8 cellular contexts compared by ENCODE assay signal in the genomic region with DNA sequence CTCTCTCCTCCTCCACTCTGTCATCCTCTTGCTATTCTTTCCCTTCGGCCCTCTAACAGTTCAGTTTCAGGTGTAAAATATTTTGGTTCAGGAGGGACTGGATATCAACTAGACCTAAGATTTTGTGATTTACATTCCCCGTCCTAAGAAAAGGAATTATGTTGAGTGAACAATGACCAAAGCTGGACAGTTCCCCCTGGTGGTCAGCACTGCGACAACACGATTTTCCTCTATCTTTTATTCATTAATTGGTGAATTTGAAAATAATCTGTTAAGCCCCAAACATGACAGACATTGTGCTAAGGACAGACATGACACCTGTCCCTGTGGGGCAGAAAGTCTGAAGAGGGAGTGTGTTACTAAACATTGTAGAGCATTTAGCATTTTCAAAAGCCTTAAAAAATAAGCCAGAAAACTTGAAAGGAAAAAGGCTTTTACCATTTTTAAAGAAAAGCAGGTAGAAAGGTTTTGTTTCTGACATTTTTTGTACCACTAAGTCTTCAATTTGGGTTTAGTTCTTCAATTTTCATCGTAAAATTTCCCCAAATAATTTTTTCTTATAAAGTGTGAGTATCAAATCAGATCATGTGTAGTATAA. TPM values are rescaled to one million over a fixed set of nuclear protein-coding genes. Genes with fewer than 3 reads are reported as not detected.
DNase-seq lines count a peak whose midpoint lies in the region; ATAC-seq and TF ChIP-seq lines count a peak whose summit lies in the region.

No MANE protein-coding gene starts in this region.

- H3K27me3 Mint-ChIP-seq in type B pancreatic cell (peaks cover 10% of the 10 kb centered on the region), natural killer cell (ENCODE audit: low read depth in 2 of 2) (peaks cover 2 to 4% of the 10 kb centered on the region in 2 donors)

- H3K4me1 Mint-ChIP-seq in type B pancreatic cell (ENCODE audit: unreplicated experiment) (peaks cover 28% of the 10 kb centered on the region), natural killer cell (peaks cover 0 to 6% of the 10 kb centered on the region in 2 donors)

- H3K36me3 Mint-ChIP-seq in type B pancreatic cell (peaks cover 16% of the 10 kb centered on the region), natural killer cell (no peaks in the 10 kb centered on the region)

- intact Hi-C loops in ascending aorta (cut with DNase I): loop anchor here (2.0 kb wide), 1 partner anchor 118 kb away; no protein-coding TSS in a partner anchor
- intact Hi-C loops in natural killer cell (cut with micrococcal nuclease): no loop called here

- peaks cover 10 to 25% of the 10 kb centered on the region in 2 donors for H3K36me3 ChIP-seq in ascending aorta

- H3K27me3 ChIP-seq in ascending aorta: no peaks in the 10 kb centered on the region

- H3K9me3 Mint-ChIP-seq in type B pancreatic cell (peaks cover 5% of the 10 kb centered on the region), natural killer cell (no peaks in the 10 kb centered on the region)

- no peak overlapping the region for H3K4me3 ChIP-seq in ascending aorta

- no peaks in the 10 kb centered on the region for H3K9me3 ChIP-seq in ascending aorta

- TF ChIP-seq CTCF in ascending aorta (IDR thresholded peaks at IDR 0.05): peak; percentile 48 to 71 (median 53)
- TF ChIP-seq CTCF in type B pancreatic cell (conservative IDR thresholded peaks at IDR 0.05): peak; percentile 89
- TF ChIP-seq CTCF in natural killer cell (IDR thresholded peaks at IDR 0.05): no peak

- ATAC-seq in natural killer cell (no peak), GM18868 (IDR thresholded peaks at IDR 0.05; ENCODE audit: unreplicated experiment) (no peak)

- peak; percentile 41 for DNase-seq in NCI-H2107 treated with DMSO at 0.1 percent for 48 hours (lab: John Stamatoyannopoulos, UW; ENCODE audit: unreplicated experiment)
- no peak for DNase-seq in NCI-H2107 (lab: John Stamatoyannopoulos, UW)
- peak; percentile 47 for DNase-seq in NCI-H1105 treated with DMSO at 0.1 percent for 48 hours (lab: John Stamatoyannopoulos, UW)
- no peak for DNase-seq in ascending aorta (ENCODE audit: low spot score in 2 of 2)
- peak; percentile 72 for DNase-seq in inferior parietal cortex (ENCODE audit: extremely low spot score)
- DNase-seq in type B pancreatic cell (ENCODE audit: extremely low spot score, unreplicated experiment): no peak
- no peak for DNase-seq in natural killer cell

- H3K27ac Mint-ChIP-seq in type B pancreatic cell (peak overlapping the region; percentile 20), natural killer cell (no peak overlapping the region)

- H3K4me3 Mint-ChIP-seq in type B pancreatic cell (peak overlapping the region; percentile 35), natural killer cell (no peak overlapping the region)

- H3K27ac ChIP-seq in ascending aorta: no peak overlapping the region

- no peaks in the 10 kb centered on the region for H3K4me1 ChIP-seq in ascending aorta

RNA-seq across cellular contexts. Expression of a gene that starts 28.4 kb away (rescaled TPM):
- 22.2 TPM for total RNA-seq in ascending aorta
- total RNA-seq in type B pancreatic cell (ENCODE audit: low replicate concordance): not detected in 2 replicates
- not detected for total RNA-seq in natural killer cell

RNA-seq across cellular contexts. Expression of a gene that starts 59.3 kb away (rescaled TPM):
- total RNA-seq in ascending aorta (23.4 TPM), type B pancreatic cell (ENCODE audit: low replicate concordance) (4.3 and 15.7 TPM in 2 replicates), natural killer cell (1 to 10 TPM; 1.8 to 4.5 (median 3.0) TPM)

Comparison
In these comparisons a context has a peak if more than half of its experiments do, and no peak if none do; other contexts are left out.
1. DNase-seq: peak in NCI-H2107 treated with DMSO at 0.1 percent for 48 hours (single experiment), NCI-H1105 treated with DMSO at 0.1 percent for 48 hours (single experiment) and inferior parietal cortex (single experiment); none in NCI-H2107 (single experiment), ascending aorta (0 of 2), type B pancreatic cell (single experiment) and natural killer cell (single experiment).
2. RNA of a gene that starts 28.4 kb away (total RNA-seq): 22.2 TPM in ascending aorta (single experiment); not detected in type B pancreatic cell and not detected in natural killer cell; every median in the first group is over 10 times any median in the second.